ENCODE assay signal across 8 cellular contexts in the genomic region with DNA sequence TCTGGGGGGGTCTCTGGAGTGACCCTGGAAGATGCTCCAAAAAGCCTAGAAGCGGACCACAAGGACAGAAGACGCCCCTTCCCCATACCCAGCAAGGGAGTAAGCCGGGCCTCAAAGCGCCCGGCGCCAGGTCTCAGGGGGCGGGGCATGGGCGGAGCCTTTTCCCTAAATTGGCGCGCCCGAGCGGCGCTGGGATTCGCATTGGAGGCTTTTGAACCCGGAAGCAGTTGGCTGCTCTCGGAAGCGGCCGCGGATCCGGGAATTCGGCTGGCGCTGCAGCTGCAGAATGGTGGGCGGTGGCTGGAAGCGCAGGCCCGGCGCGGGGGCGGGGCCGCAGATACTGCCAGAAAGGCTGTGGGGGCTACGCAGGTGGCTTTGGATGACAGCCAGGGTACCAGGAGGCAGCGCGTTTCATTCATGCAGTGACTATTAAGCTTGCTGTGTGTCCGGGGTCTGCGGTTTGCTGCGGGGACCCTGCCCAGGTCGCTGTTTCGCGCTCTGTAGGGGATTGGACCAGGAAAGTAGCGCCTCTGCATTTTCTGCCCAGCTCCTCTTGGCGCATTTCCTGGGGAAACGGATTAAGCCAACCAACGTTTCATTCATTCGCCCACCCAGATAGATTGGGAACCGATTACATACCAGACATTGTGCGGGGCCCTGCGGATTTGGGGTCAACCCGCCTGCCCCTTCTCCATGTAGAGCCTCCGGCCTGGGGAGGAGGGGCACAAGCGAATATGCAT.
DNase-seq lines count a peak whose midpoint lies in the region; ATAC-seq and TF ChIP-seq lines count a peak whose summit lies in the region.

No MANE protein-coding gene starts in this region.

- H3K27ac Mint-ChIP-seq in activated naive CD8-positive, alpha-beta T cell treated with anti-CD3 and anti-CD28 coated beads, Interleukin-2, amount 50 U/mL, for 24 hours = no peak overlapping the region

- H3K9me3 Mint-ChIP-seq in activated naive CD8-positive, alpha-beta T cell treated with anti-CD3 and anti-CD28 coated beads, Interleukin-2, amount 50 U/mL, for 24 hours = peaks cover 6% of the 10 kb centered on the region

- H3K27me3 Mint-ChIP-seq in activated naive CD8-positive, alpha-beta T cell treated with anti-CD3 and anti-CD28 coated beads, Interleukin-2, amount 50 U/mL, for 24 hours = peaks cover 17% of the 10 kb centered on the region

- intact Hi-C loops in Right ventricle myocardium superior (cut with DNase I) = no loop called here
- intact Hi-C loops in testis (cut with DNase I; ENCODE audit: low total_unique reads) = no loop called here

- ATAC-seq in HG03175 (IDR thresholded peaks at IDR 0.05; ENCODE audit: unreplicated experiment) (peak; percentile 38), Right ventricle myocardium superior (ENCODE audit: poor library complexity) (peak; percentile 99)
- peak; percentile 49 for ATAC-seq in activated naive CD8-positive, alpha-beta T cell treated with anti-CD3 and anti-CD28 coated beads, Interleukin-2, amount 50 U/mL, for 24 hours

- H3K4me1 ChIP-seq in SJSA1 (replicated peaks) (peaks cover 20% of the 10 kb centered on the region), testis (peaks cover 4% of the 10 kb centered on the region)

- no peak for TF ChIP-seq POLR2A in testis (IDR thresholded peaks at IDR 0.05)

- 2 to 15% methylated on average over 6 to 44 of the region's 49 CpGs for WGBS in testis, 2 donors

- TF ChIP-seq CTCF in testis (IDR thresholded peaks at IDR 0.05) = no peak

- peaks cover 2% of the 10 kb centered on the region for H3K36me3 Mint-ChIP-seq in activated naive CD8-positive, alpha-beta T cell treated with anti-CD3 and anti-CD28 coated beads, Interleukin-2, amount 50 U/mL, for 24 hours (ENCODE audit: low read depth)

- H3K27ac ChIP-seq in SJSA1 = peak overlapping the region; percentile 77
- H3K27ac ChIP-seq in testis = peak overlapping the region; percentile 47 to 59

- no peaks in the 10 kb centered on the region for H3K36me3 ChIP-seq in SJSA1
- H3K36me3 ChIP-seq in testis (ENCODE audit: low read depth, missing control alignments) = no peaks in the 10 kb centered on the region

- H3K4me1 Mint-ChIP-seq in activated naive CD8-positive, alpha-beta T cell treated with anti-CD3 and anti-CD28 coated beads, Interleukin-2, amount 50 U/mL, for 24 hours = peaks cover 23% of the 10 kb centered on the region

- H3K4me3 Mint-ChIP-seq in activated naive CD8-positive, alpha-beta T cell treated with anti-CD3 and anti-CD28 coated beads, Interleukin-2, amount 50 U/mL, for 24 hours = peak overlapping the region; percentile 74

- H3K27me3 ChIP-seq in SJSA1 (replicated peaks) (no peaks in the 10 kb centered on the region), testis (no peaks in the 10 kb centered on the region)

- H3K9me3 ChIP-seq in SJSA1 (replicated peaks) = no peaks in the 10 kb centered on the region
- no peaks in the 10 kb centered on the region for H3K9me3 ChIP-seq in testis

- peak overlapping the region; percentile 34 for H3K4me3 ChIP-seq in SJSA1
- H3K4me3 ChIP-seq in testis = peak overlapping the region; percentile 72 to 80

- DNase-seq in Ammon's horn (ENCODE audit: low spot score) = peak; percentile 77
- DNase-seq in SJSA1 (ENCODE audit: low read depth in 1 of 2, low spot score in 2 of 2) = peak; percentile 74 to 82
- DNase-seq in activated naive CD8-positive, alpha-beta T cell treated with anti-CD3 and anti-CD28 coated beads, Interleukin-2, amount 50 U/mL, for 24 hours = peak; percentile 44
- peak; percentile 92 for DNase-seq in Right ventricle myocardium superior
- peak in 55 of 56 donors; percentile 15 to 95 (median 78) for DNase-seq in nucleus accumbens (lab: John Stamatoyannopoulos, UW)
- peak; percentile 96 for DNase-seq in testis
- no peak for DNase-seq in NOMO-1 treated with DMSO at 0.1 percent for 48 hours (lab: John Stamatoyannopoulos, UW; ENCODE audit: unreplicated experiment)

Comparison
In these comparisons a context has a peak if more than half of its experiments do, and no peak if none do; other contexts are left out.
1. ATAC-seq: peak in every context shown above with its lines; median percentile 99 in Right ventricle myocardium superior; 49 in activated naive CD8-positive, alpha-beta T cell treated with anti-CD3 and anti-CD28 coated beads, Interleukin-2, amount 50 U/mL, for 24 hours; 38 in HG03175.